Comparison of ENCODE assay signal across 1 cellular context in genomic region chr12:86711716-86712115, GRCh38.
TF ChIP-seq lines count a peak whose summit lies in the region.

No MANE protein-coding gene starts in this region.

TF ChIP-seq in endothelial cell of umbilical vein, 7 proteins besides CTCF, POLR2A, EP300 and RAD21:
- TF ChIP-seq GATA2 (IDR thresholded peaks at IDR 0.05; ENCODE audit: insufficient read depth, insufficient read length, low read depth, low read length) (no peak), FOS (IDR thresholded peaks at IDR 0.05; ENCODE audit: borderline replicate concordance, insufficient read depth, low read length) (no peak), EZH2 (IDR thresholded peaks at IDR 0.05; ENCODE audit: borderline replicate concordance, low read depth, low read length, severe bottlenecking) (no peak), POLR2AphosphoS5 (IDR thresholded peaks at IDR 0.05; ENCODE audit: insufficient read depth, low read depth, low read length) (no peak), JUN (IDR thresholded peaks at IDR 0.05; ENCODE audit: borderline replicate concordance, insufficient read depth, insufficient read length, low read depth) (no peak), MYC (IDR thresholded peaks at IDR 0.05; ENCODE audit: low read depth, low read length) (no peak), MAX (IDR thresholded peaks at IDR 0.05; ENCODE audit: insufficient read depth, insufficient read length) (no peak)
